ENCODE assay signal across 1 cellular context in the genomic region with DNA sequence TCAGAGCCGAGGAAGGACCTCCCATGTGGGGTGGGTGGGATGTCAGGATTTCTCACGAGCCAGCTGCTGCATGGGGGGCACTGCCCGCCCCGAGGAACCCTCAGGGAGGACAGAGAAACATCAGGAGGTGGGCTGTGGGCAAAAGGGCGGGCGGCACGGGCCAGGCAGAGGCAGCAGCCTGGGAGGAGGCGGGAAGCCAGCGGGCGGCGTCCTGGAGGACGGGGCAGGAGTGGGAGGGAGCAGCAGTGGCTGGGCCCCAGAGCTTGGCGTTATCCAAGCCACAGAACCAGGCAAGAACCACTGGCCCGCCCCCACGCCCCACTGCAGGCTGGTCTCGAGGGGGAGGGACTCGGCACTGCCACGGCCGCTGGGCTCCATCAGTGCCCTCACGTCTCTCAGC.
TF ChIP-seq lines count a peak whose summit lies in the region.

No MANE protein-coding gene starts in this region.

TF ChIP-seq in K562, 482 proteins besides CTCF, POLR2A, EP300 and RAD21:
- TF ChIP-seq, protein P1, sequence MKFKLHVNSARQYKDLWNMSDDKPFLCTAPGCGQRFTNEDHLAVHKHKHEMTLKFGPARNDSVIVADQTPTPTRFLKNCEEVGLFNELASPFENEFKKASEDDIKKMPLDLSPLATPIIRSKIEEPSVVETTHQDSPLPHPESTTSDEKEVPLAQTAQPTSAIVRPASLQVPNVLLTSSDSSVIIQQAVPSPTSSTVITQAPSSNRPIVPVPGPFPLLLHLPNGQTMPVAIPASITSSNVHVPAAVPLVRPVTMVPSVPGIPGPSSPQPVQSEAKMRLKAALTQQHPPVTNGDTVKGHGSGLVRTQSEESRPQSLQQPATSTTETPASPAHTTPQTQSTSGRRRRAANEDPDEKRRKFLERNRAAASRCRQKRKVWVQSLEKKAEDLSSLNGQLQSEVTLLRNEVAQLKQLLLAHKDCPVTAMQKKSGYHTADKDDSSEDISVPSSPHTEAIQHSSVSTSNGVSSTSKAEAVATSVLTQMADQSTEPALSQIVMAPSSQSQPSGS (CRISPR knock-in tag; IDR thresholded peaks at IDR 0.05): no peak
- TF ChIP-seq EGR1 (conservative IDR thresholded peaks at IDR 0.05) (peak; percentile 47; the same call in 1 of the 2 replicates), PHB (CRISPR knock-in tag; IDR thresholded peaks at IDR 0.05) (no peak), CHD1 (IDR thresholded peaks at IDR 0.05; ENCODE audit: low read length) (no peak), RBBP5 (IDR thresholded peaks at IDR 0.05; ENCODE audit: borderline replicate concordance, insufficient read depth, low read length, poor library complexity, severe bottlenecking) (peak; percentile 37), MAZ (CRISPR knock-in tag; conservative IDR thresholded peaks at IDR 0.05 in 1 of 2, IDR thresholded peaks at IDR 0.05 in 1 of 2) (peak in 1 of 2 experiments; percentile 39; a peak in 1 of 4 replicates), CXXC5 (CRISPR knock-in tag; IDR thresholded peaks at IDR 0.05) (peak; percentile 40), ZNF717 (CRISPR knock-in tag; IDR thresholded peaks at IDR 0.05) (no peak), FUS (optimal IDR thresholded peaks at IDR 0.05; ENCODE audit: low read depth, low read length) (no peak), RBFOX2 (IDR thresholded peaks at IDR 0.05; ENCODE audit: low read depth, low read length) (0 out of 2 replicates have a peak, but pooled peaks have one; percentile 14), ZNF583 (CRISPR knock-in tag; IDR thresholded peaks at IDR 0.05) (peak; percentile 70; the same call in 1 of the 2 replicates), TFAM (CRISPR knock-in tag; conservative IDR thresholded peaks at IDR 0.05) (no peak), STAG1 (CRISPR knock-in tag; IDR thresholded peaks at IDR 0.05; ENCODE audit: borderline replicate concordance) (no peak)
- TF ChIP-seq, protein P2, sequence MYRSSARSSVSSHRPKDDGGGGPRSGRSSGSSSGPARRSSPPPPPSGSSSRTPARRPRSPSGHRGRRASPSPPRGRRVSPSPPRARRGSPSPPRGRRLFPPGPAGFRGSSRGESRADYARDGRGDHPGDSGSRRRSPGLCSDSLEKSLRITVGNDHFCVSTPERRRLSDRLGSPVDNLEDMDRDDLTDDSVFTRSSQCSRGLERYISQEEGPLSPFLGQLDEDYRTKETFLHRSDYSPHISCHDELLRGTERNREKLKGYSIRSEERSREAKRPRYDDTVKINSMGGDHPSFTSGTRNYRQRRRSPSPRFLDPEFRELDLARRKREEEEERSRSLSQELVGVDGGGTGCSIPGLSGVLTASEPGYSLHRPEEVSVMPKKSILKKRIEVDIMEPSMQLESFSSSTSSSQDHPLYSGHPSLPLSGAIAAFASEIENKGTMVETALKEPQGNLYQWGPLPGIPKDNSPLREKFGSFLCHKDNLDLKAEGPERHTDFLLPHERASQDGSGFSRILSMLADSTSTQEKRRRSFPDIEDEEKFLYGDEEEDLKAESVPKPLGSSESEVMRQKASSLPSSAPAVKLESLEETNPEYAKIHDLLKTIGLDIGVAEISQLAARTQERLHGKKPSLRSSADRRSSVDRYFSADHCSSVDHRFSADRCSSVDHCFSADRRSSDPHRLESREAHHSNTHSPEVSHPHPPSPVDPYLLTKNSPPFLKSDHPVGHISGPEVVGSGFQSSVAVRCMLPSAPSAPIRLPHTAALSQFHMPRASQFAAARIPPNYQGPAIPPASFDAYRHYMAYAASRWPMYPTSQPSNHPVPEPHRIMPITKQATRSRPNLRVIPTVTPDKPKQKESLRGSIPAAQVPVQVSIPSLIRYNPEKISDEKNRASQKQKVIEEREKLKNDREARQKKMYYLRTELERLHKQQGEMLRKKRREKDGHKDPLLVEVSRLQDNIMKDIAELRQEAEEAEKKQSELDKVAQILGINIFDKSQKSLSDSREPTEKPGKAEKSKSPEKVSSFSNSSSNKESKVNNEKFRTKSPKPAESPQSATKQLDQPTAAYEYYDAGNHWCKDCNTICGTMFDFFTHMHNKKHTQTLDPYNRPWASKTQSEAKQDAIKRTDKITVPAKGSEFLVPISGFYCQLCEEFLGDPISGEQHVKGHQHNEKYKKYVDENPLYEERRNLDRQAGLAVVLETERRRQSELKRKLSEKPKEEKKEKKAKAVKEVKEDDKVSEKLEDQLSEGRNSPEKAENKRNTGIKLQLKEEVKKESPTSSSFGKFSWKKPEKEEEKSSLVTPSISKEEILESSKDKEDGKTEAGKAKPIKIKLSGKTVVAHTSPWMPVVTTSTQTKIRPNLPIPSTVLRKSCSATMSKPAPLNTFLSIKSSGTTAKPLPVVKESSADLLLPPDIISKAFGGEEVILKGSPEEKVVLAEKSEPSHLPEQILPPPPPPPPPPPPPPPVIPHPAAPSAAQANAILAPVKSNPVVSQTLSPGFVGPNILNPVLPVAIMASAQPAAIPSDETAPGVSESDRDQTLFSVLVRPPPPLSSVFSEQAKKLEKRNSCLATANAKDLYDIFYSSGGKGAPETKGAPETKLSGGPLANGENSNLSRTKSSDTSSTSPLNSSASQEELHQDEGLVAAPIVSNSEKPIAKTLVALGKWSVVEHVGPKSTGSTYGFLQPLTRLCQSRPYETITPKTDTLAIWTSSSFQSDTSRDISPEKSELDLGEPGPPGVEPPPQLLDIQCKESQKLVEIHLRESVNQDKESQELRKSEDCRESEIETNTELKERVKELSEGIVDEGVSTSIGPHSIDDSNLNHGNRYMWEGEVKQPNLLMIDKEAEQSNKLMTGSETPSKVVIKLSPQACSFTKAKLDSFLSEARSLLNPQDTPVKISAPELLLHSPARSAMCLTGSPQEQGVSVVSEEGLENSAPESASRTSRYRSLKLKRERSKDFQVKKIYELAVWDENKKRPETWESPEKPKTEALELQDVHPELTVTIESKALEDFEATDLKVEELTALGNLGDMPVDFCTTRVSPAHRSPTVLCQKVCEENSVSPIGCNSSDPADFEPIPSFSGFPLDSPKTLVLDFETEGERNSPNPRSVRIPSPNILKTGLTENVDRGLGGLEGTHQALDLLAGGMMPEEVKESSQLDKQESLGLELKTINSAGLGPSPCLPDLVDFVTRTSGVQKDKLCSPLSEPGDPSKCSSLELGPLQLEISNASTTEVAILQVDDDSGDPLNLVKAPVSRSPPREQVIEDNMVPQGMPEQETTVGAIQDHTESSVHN (IDR thresholded peaks at IDR 0.05; ENCODE audit: borderline replicate concordance in 1 of 2, low read depth in 1 of 2): no peak
- TF ChIP-seq, protein P3, sequence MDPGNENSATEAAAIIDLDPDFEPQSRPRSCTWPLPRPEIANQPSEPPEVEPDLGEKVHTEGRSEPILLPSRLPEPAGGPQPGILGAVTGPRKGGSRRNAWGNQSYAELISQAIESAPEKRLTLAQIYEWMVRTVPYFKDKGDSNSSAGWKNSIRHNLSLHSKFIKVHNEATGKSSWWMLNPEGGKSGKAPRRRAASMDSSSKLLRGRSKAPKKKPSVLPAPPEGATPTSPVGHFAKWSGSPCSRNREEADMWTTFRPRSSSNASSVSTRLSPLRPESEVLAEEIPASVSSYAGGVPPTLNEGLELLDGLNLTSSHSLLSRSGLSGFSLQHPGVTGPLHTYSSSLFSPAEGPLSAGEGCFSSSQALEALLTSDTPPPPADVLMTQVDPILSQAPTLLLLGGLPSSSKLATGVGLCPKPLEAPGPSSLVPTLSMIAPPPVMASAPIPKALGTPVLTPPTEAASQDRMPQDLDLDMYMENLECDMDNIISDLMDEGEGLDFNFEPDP (CRISPR knock-in tag; IDR thresholded peaks at IDR 0.05): no peak
- TF ChIP-seq, protein P4, sequence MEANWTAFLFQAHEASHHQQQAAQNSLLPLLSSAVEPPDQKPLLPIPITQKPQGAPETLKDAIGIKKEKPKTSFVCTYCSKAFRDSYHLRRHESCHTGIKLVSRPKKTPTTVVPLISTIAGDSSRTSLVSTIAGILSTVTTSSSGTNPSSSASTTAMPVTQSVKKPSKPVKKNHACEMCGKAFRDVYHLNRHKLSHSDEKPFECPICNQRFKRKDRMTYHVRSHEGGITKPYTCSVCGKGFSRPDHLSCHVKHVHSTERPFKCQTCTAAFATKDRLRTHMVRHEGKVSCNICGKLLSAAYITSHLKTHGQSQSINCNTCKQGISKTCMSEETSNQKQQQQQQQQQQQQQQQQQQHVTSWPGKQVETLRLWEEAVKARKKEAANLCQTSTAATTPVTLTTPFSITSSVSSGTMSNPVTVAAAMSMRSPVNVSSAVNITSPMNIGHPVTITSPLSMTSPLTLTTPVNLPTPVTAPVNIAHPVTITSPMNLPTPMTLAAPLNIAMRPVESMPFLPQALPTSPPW (CRISPR knock-in tag; IDR thresholded peaks at IDR 0.05): peak; percentile 51; the same call in 1 of the 2 replicates
- TF ChIP-seq, protein P5, sequence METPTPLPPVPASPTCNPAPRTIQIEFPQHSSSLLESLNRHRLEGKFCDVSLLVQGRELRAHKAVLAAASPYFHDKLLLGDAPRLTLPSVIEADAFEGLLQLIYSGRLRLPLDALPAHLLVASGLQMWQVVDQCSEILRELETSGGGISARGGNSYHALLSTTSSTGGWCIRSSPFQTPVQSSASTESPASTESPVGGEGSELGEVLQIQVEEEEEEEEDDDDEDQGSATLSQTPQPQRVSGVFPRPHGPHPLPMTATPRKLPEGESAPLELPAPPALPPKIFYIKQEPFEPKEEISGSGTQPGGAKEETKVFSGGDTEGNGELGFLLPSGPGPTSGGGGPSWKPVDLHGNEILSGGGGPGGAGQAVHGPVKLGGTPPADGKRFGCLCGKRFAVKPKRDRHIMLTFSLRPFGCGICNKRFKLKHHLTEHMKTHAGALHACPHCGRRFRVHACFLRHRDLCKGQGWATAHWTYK (CRISPR knock-in tag; IDR thresholded peaks at IDR 0.05): peak; percentile 78
TF ChIP-seq in K562: peak in this region for 8.
